8 cellular contexts compared by ENCODE assay signal in the genomic region with DNA sequence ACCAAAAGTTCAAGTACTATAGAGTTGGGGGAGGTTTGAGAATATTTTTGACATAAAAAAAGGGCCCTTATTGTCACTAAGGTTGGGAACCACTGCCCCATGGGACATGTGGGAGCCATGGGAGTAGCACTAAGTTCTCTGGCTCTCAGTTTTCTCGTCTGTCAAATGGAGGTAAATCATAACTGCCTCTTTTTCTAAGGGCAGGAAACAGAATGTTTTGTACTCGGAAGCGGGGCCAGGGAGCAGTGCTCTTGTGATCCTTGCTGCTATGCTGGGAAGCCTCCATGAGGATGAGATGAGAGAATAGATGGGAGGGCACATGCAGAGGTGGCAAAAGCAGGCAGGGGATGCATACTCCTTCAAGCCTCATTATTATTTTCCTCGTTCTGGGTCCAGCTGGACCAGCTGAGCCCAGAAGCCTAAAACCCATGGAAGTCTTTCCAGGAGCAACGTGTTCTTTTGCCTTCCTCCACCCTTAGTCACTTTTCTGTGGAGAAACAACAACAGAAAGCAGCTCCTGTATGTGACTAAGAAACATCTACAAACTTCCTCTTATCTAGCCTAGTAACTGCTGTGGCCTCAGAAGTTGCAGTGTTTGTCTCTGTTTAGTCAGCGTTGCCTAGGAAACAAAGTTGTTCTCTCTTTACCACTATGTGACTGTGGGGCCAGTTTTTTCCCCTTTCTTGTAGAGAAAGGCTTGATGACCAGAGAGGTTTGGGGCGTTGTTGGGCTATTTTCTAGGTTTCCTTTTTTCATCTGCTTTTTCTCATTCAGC.
A peak's percentile ranks its signal among the peaks of the same experiment; 100 is the strongest.
DNase-seq lines count a peak whose midpoint lies in the region; ATAC-seq and TF ChIP-seq lines count a peak whose summit lies in the region.

No MANE protein-coding gene starts in this region.

- BruUV-seq in PC-9 (replicated peaks; lab: Mats Ljungman, UMichigan): no TSS peak

- no peak for TF ChIP-seq CTCF in AG09309 (IDR thresholded peaks at IDR 0.05; ENCODE audit: control insufficient read depth, insufficient read depth, low read depth, low read length, missing control alignments)
- TF ChIP-seq CTCF in PC-9 (conservative IDR thresholded peaks at IDR 0.05): no peak
- TF ChIP-seq CTCF in hepatocyte (IDR thresholded peaks at IDR 0.05; ENCODE audit: poor library complexity): no peak

- POLR2A ChIA-PET in PC-9 (lab: Charles Lee; ENCODE audit: unreplicated experiment): interaction anchor here (0.6 to 1.0 kb wide), 3 partner anchors 21 to 293 kb away, joined by 3 to 10 read pairs (median 7); a partner anchor contains a TSS

- H3K27me3 ChIP-seq in PC-9 (ENCODE audit: insufficient read depth, low read depth): no peaks in the 10 kb centered on the region
- no peaks in the 10 kb centered on the region for H3K27me3 ChIP-seq in hepatocyte

- H3K4me3 ChIP-seq in AG09309 (ENCODE audit: control insufficient read depth, low read depth, low read length) (no peak overlapping the region), PC-9 (no peak overlapping the region), hepatocyte (no peak overlapping the region), skin epidermis (no peak overlapping the region)

- ATAC-seq in GM18907 (IDR thresholded peaks at IDR 0.05; ENCODE audit: unreplicated experiment) (peak; percentile 91), HG03064 (IDR thresholded peaks at IDR 0.05; ENCODE audit: low read depth, unreplicated experiment) (peak; percentile 90)

- CTCF ChIA-PET in PC-9 (lab: Charles Lee): no interaction called here

- H4K20me1 ChIP-seq in PC-9 (ENCODE audit: insufficient read depth) (no peaks in the 10 kb centered on the region), hepatocyte (ENCODE audit: insufficient read depth, poor library complexity, severe bottlenecking) (peaks cover 15% of the 10 kb centered on the region)

- H3K4me1 ChIP-seq in PC-9 (replicated peaks; ENCODE audit: insufficient read depth) (peaks cover 36% of the 10 kb centered on the region), hepatocyte (ENCODE audit: insufficient read depth) (peaks cover 42% of the 10 kb centered on the region)

- H3K27ac ChIP-seq in PC-9 (peak overlapping the region; percentile 87), hepatocyte (peak overlapping the region; percentile 98), skin epidermis (peak overlapping the region in 20 of 21 experiments; percentile 39 to 91 (median 75))

- H3K9me3 ChIP-seq in PC-9 (ENCODE audit: insufficient read depth, low read depth) (no peaks in the 10 kb centered on the region), hepatocyte (ENCODE audit: low read depth) (no peaks in the 10 kb centered on the region)

- intact Hi-C loops in PC-9 (cut with micrococcal nuclease; ENCODE audit: unreplicated experiment): loop anchor here (1.0 kb wide), 2 partner anchors 15 to 34 kb away; no protein-coding TSS in a partner anchor

- DNase-seq in AG09309 (ENCODE audit: low read depth) (peak; percentile 81), PC-9 (peak; percentile 65 to 99), amniotic epithelial cell (ENCODE audit: low read depth) (peak; percentile 98), hepatocyte (ENCODE audit: low spot score) (peak; percentile 94), DMS153 (lab: John Stamatoyannopoulos, UW) (no peak)

- H3K9me2 ChIP-seq in PC-9 (ENCODE audit: insufficient read depth) (no peaks in the 10 kb centered on the region), hepatocyte (replicated peaks; ENCODE audit: insufficient read depth) (no peaks in the 10 kb centered on the region)

- H3K79me2 ChIP-seq in PC-9 (ENCODE audit: low read depth) (peaks cover 12% of the 10 kb centered on the region), hepatocyte (peaks cover 22% of the 10 kb centered on the region)

- WGBS in hepatocyte (ENCODE audit: low lambda C conversion rate, missing lambda C conversion rate): 26% methylated on average over 7 of the region's 7 CpGs

- H3K4me2 ChIP-seq in PC-9 (peak overlapping the region; percentile 68), hepatocyte (peak overlapping the region; percentile 64)

- H3K36me3 ChIP-seq in PC-9 (ENCODE audit: low read depth) (peaks cover 14% of the 10 kb centered on the region; the same call in 1 of the 2 replicates), hepatocyte (replicated peaks; ENCODE audit: insufficient read depth, low read depth) (no peaks in the 10 kb centered on the region)

- peaks cover 24% of the 10 kb centered on the region for H3F3A ChIP-seq in PC-9 (ENCODE audit: insufficient read depth, low read depth)

- H2AFZ ChIP-seq in PC-9 (no peak overlapping the region), hepatocyte (no peak overlapping the region)
